Comparison of ENCODE assay signal across 1 cellular context in genomic region chr16:27364493-27365141, GRCh38.
TF ChIP-seq lines count a peak whose summit lies in the region.

No MANE protein-coding gene starts in this region.

TF ChIP-seq in HepG2, 621 proteins besides CTCF, POLR2A, EP300 and RAD21 (continued from another document and continues in another):
- TF ChIP-seq SP5 (CRISPR knock-in tag; IDR thresholded peaks at IDR 0.05; ENCODE audit: borderline replicate concordance, low read depth) (peak; percentile 99), ELF1 (CRISPR knock-in tag; IDR thresholded peaks at IDR 0.05) (no peak; the same call in 1 of the 2 replicates), BHLHE40 (IDR thresholded peaks at IDR 0.05; ENCODE audit: low read length) (no peak), ZEB1 (IDR thresholded peaks at IDR 0.05; ENCODE audit: insufficient replicate concordance, low read depth) (peak; percentile 84), GLI4 (CRISPR knock-in tag; IDR thresholded peaks at IDR 0.05; ENCODE audit: borderline replicate concordance) (no peak), ZXDC (CRISPR knock-in tag; IDR thresholded peaks at IDR 0.05) (no peak), PITX1 (CRISPR knock-in tag; IDR thresholded peaks at IDR 0.05) (no peak), GTF3A (CRISPR knock-in tag; conservative IDR thresholded peaks at IDR 0.05) (no peak), ZNF629 (CRISPR knock-in tag; conservative IDR thresholded peaks at IDR 0.05) (peak; percentile 31; the same call in 1 of the 2 replicates), ZBTB42 (CRISPR knock-in tag; IDR thresholded peaks at IDR 0.05) (no peak), HNRNPL (IDR thresholded peaks at IDR 0.05; ENCODE audit: low read depth, low read length) (no peak), HCFC1 (IDR thresholded peaks at IDR 0.05; ENCODE audit: low read depth, low read length) (no peak), ZNF337 (CRISPR knock-in tag; IDR thresholded peaks at IDR 0.05; ENCODE audit: borderline replicate concordance, low read depth) (no peak), ZNF326 (CRISPR knock-in tag; IDR thresholded peaks at IDR 0.05; ENCODE audit: borderline replicate concordance) (no peak), ZBTB43 (CRISPR knock-in tag; conservative IDR thresholded peaks at IDR 0.05) (no peak), ZNF10 (CRISPR knock-in tag; IDR thresholded peaks at IDR 0.05; ENCODE audit: borderline replicate concordance, low read depth) (no peak), PHF8 (CRISPR knock-in tag; IDR thresholded peaks at IDR 0.05) (no peak), REXO4 (CRISPR knock-in tag; IDR thresholded peaks at IDR 0.05; ENCODE audit: borderline replicate concordance) (no peak), CREBL2 (CRISPR knock-in tag; IDR thresholded peaks at IDR 0.05; ENCODE audit: borderline replicate concordance) (no peak), ZNF878 (CRISPR knock-in tag; IDR thresholded peaks at IDR 0.05) (no peak), SNAPC2 (CRISPR knock-in tag; IDR thresholded peaks at IDR 0.05) (no peak), TBX2 (CRISPR knock-in tag; IDR thresholded peaks at IDR 0.05; ENCODE audit: borderline replicate concordance) (peak; percentile 94), MED1 (CRISPR knock-in tag; IDR thresholded peaks at IDR 0.05) (peak; percentile 75), PCBP2 (optimal IDR thresholded peaks at IDR 0.05; ENCODE audit: low read depth, low read length, poor library complexity, severe bottlenecking) (no peak), ZBTB46 (CRISPR knock-in tag; IDR thresholded peaks at IDR 0.05; ENCODE audit: borderline replicate concordance) (no peak), IKZF4 (CRISPR knock-in tag; IDR thresholded peaks at IDR 0.05; ENCODE audit: borderline replicate concordance, low read depth, not compliant biosample characterization) (no peak), GLMP (CRISPR knock-in tag; IDR thresholded peaks at IDR 0.05; ENCODE audit: borderline replicate concordance) (no peak), SETDB1 (CRISPR knock-in tag; IDR thresholded peaks at IDR 0.05; ENCODE audit: borderline replicate concordance) (no peak), RFX3 (CRISPR knock-in tag; IDR thresholded peaks at IDR 0.05) (no peak), ZNF33B (CRISPR knock-in tag; IDR thresholded peaks at IDR 0.05) (no peak)
- TF ChIP-seq, protein P1, sequence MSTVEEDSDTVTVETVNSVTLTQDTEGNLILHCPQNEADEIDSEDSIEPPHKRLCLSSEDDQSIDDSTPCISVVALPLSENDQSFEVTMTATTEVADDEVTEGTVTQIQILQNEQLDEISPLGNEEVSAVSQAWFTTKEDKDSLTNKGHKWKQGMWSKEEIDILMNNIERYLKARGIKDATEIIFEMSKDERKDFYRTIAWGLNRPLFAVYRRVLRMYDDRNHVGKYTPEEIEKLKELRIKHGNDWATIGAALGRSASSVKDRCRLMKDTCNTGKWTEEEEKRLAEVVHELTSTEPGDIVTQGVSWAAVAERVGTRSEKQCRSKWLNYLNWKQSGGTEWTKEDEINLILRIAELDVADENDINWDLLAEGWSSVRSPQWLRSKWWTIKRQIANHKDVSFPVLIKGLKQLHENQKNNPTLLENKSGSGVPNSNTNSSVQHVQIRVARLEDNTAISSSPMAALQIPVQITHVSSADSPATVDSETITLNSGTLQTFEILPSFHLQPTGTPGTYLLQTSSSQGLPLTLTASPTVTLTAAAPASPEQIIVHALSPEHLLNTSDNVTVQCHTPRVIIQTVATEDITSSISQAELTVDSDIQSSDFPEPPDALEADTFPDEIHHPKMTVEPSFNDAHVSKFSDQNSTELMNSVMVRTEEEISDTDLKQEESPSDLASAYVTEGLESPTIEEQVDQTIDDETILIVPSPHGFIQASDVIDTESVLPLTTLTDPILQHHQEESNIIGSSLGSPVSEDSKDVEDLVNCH (CRISPR knock-in tag; IDR thresholded peaks at IDR 0.05): no peak
- TF ChIP-seq, protein P2, sequence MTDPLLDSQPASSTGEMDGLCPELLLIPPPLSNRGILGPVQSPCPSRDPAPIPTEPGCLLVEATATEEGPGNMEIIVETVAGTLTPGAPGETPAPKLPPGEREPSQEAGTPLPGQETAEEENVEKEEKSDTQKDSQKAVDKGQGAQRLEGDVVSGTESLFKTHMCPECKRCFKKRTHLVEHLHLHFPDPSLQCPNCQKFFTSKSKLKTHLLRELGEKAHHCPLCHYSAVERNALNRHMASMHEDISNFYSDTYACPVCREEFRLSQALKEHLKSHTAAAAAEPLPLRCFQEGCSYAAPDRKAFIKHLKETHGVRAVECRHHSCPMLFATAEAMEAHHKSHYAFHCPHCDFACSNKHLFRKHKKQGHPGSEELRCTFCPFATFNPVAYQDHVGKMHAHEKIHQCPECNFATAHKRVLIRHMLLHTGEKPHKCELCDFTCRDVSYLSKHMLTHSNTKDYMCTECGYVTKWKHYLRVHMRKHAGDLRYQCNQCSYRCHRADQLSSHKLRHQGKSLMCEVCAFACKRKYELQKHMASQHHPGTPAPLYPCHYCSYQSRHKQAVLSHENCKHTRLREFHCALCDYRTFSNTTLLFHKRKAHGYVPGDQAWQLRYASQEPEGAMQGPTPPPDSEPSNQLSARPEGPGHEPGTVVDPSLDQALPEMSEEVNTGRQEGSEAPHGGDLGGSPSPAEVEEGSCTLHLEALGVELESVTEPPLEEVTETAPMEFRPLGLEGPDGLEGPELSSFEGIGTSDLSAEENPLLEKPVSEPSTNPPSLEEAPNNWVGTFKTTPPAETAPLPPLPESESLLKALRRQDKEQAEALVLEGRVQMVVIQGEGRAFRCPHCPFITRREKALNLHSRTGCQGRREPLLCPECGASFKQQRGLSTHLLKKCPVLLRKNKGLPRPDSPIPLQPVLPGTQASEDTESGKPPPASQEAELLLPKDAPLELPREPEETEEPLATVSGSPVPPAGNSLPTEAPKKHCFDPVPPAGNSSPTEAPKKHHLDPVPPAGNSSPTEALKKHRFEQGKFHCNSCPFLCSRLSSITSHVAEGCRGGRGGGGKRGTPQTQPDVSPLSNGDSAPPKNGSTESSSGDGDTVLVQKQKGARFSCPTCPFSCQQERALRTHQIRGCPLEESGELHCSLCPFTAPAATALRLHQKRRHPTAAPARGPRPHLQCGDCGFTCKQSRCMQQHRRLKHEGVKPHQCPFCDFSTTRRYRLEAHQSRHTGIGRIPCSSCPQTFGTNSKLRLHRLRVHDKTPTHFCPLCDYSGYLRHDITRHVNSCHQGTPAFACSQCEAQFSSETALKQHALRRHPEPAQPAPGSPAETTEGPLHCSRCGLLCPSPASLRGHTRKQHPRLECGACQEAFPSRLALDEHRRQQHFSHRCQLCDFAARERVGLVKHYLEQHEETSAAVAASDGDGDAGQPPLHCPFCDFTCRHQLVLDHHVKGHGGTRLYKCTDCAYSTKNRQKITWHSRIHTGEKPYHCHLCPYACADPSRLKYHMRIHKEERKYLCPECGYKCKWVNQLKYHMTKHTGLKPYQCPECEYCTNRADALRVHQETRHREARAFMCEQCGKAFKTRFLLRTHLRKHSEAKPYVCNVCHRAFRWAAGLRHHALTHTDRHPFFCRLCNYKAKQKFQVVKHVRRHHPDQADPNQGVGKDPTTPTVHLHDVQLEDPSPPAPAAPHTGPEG (CRISPR knock-in tag; IDR thresholded peaks at IDR 0.05): no peak
- TF ChIP-seq, protein P3, sequence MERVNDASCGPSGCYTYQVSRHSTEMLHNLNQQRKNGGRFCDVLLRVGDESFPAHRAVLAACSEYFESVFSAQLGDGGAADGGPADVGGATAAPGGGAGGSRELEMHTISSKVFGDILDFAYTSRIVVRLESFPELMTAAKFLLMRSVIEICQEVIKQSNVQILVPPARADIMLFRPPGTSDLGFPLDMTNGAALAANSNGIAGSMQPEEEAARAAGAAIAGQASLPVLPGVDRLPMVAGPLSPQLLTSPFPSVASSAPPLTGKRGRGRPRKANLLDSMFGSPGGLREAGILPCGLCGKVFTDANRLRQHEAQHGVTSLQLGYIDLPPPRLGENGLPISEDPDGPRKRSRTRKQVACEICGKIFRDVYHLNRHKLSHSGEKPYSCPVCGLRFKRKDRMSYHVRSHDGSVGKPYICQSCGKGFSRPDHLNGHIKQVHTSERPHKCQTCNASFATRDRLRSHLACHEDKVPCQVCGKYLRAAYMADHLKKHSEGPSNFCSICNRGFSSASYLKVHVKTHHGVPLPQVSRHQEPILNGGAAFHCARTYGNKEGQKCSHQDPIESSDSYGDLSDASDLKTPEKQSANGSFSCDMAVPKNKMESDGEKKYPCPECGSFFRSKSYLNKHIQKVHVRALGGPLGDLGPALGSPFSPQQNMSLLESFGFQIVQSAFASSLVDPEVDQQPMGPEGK (CRISPR knock-in tag; IDR thresholded peaks at IDR 0.05): peak; percentile 90
- TF ChIP-seq, protein P4, sequence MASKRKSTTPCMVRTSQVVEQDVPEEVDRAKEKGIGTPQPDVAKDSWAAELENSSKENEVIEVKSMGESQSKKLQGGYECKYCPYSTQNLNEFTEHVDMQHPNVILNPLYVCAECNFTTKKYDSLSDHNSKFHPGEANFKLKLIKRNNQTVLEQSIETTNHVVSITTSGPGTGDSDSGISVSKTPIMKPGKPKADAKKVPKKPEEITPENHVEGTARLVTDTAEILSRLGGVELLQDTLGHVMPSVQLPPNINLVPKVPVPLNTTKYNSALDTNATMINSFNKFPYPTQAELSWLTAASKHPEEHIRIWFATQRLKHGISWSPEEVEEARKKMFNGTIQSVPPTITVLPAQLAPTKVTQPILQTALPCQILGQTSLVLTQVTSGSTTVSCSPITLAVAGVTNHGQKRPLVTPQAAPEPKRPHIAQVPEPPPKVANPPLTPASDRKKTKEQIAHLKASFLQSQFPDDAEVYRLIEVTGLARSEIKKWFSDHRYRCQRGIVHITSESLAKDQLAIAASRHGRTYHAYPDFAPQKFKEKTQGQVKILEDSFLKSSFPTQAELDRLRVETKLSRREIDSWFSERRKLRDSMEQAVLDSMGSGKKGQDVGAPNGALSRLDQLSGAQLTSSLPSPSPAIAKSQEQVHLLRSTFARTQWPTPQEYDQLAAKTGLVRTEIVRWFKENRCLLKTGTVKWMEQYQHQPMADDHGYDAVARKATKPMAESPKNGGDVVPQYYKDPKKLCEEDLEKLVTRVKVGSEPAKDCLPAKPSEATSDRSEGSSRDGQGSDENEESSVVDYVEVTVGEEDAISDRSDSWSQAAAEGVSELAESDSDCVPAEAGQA (IDR thresholded peaks at IDR 0.05; ENCODE audit: low read depth): no peak
- TF ChIP-seq, protein P4 (CRISPR knock-in tag; IDR thresholded peaks at IDR 0.05; ENCODE audit: borderline replicate concordance): no peak
